1 cellular context compared by ENCODE assay signal in genomic region chr7:44847509-44847919, GRCh38.
TF ChIP-seq lines count a peak whose summit lies in the region.

No MANE protein-coding gene starts in this region.

TF ChIP-seq in K562, 482 proteins besides CTCF, POLR2A, EP300 and RAD21 (continued from another document and continues in another):
- no peak for TF ChIP-seq RBM17 (IDR thresholded peaks at IDR 0.05; ENCODE audit: borderline replicate concordance, low read depth, low read length)
- no peak for TF ChIP-seq RERE (CRISPR knock-in tag; IDR thresholded peaks at IDR 0.05; ENCODE audit: borderline replicate concordance)
- TF ChIP-seq TCFL5 (CRISPR knock-in tag; conservative IDR thresholded peaks at IDR 0.05), result no peak
- no peak for TF ChIP-seq NFATC3 (IDR thresholded peaks at IDR 0.05)
- no peak for TF ChIP-seq ZNF134 (CRISPR knock-in tag; conservative IDR thresholded peaks at IDR 0.05)
- 0 out of 2 replicates have a peak, but pooled peaks have one; percentile 25 for TF ChIP-seq MYC (IDR thresholded peaks at IDR 0.05; ENCODE audit: low read depth, low read length)
- no peak for TF ChIP-seq MYC (CRISPR knock-in tag; IDR thresholded peaks at IDR 0.05; ENCODE audit: borderline replicate concordance, low read depth)
- no peak for TF ChIP-seq NR2C2 (CRISPR knock-in tag; IDR thresholded peaks at IDR 0.05)
- 0 out of 2 replicates have a peak, but pooled peaks have one; percentile 23 for TF ChIP-seq NR2C2 (tag; IDR thresholded peaks at IDR 0.05)
- no peak for TF ChIP-seq KLF13 (tag; IDR thresholded peaks at IDR 0.05; ENCODE audit: borderline replicate concordance, low read depth)
- TF ChIP-seq SAFB2 (IDR thresholded peaks at IDR 0.05; ENCODE audit: borderline replicate concordance, low read depth, low read length, severe bottlenecking), result no peak
- TF ChIP-seq SRSF1 (IDR thresholded peaks at IDR 0.05; ENCODE audit: low read depth, low read length), result no peak
- TF ChIP-seq SIRT6 (IDR thresholded peaks at IDR 0.05; ENCODE audit: low read depth, low read length), result no peak
- TF ChIP-seq KHSRP (IDR thresholded peaks at IDR 0.05), result peak; percentile 48; the same call in 1 of the 2 replicates
- TF ChIP-seq RBFOX2 (IDR thresholded peaks at IDR 0.05; ENCODE audit: low read depth, low read length), result no peak
- no peak for TF ChIP-seq SRF (CRISPR knock-in tag; IDR thresholded peaks at IDR 0.05)
- TF ChIP-seq CEBPG (CRISPR knock-in tag; IDR thresholded peaks at IDR 0.05), result peak; percentile 89
- peak; percentile 96 to 97 for TF ChIP-seq CEBPG (tag; conservative IDR thresholded peaks at IDR 0.05 in 1 of 2, IDR thresholded peaks at IDR 0.05 in 1 of 2)
- no peak for TF ChIP-seq MECOM (CRISPR knock-in tag; IDR thresholded peaks at IDR 0.05)
- 0 out of 2 replicates have a peak, but pooled peaks have one; percentile 36 for TF ChIP-seq TCF7 (IDR thresholded peaks at IDR 0.05; ENCODE audit: borderline replicate concordance)
- TF ChIP-seq EZH2 (IDR thresholded peaks at IDR 0.05; ENCODE audit: borderline replicate concordance, low read depth, low read length), result no peak
- TF ChIP-seq EHMT2 (IDR thresholded peaks at IDR 0.05), result no peak
- peak; percentile 67 for TF ChIP-seq SUPT5H (IDR thresholded peaks at IDR 0.05)
- TF ChIP-seq XRCC4 (IDR thresholded peaks at IDR 0.05; ENCODE audit: extremely low read depth, insufficient read depth, insufficient read length), result no peak
- peak; percentile 51; the same call in 1 of the 2 replicates for TF ChIP-seq L3MBTL2 (IDR thresholded peaks at IDR 0.05)
- TF ChIP-seq ZEB2 (IDR thresholded peaks at IDR 0.05), result no peak; the same call in none of the 2 replicates
- TF ChIP-seq FOXA3 (CRISPR knock-in tag; conservative IDR thresholded peaks at IDR 0.05 in 1 of 2, IDR thresholded peaks at IDR 0.05 in 1 of 2), result peak; percentile 6 to 72; a peak in 1 of 4 replicates
- TF ChIP-seq ELF2 (CRISPR knock-in tag; IDR thresholded peaks at IDR 0.05), result no peak
- 0 out of 2 replicates have a peak, but pooled peaks have one; percentile 48 for TF ChIP-seq ZNF695 (CRISPR knock-in tag; IDR thresholded peaks at IDR 0.05)
- TF ChIP-seq COPS2 (conservative IDR thresholded peaks at IDR 0.05), result no peak
- peak; percentile 56; the same call in 1 of the 2 replicates for TF ChIP-seq MYNN (IDR thresholded peaks at IDR 0.05)
- TF ChIP-seq MYNN (CRISPR knock-in tag; IDR thresholded peaks at IDR 0.05), result no peak
- TF ChIP-seq DPF2 (IDR thresholded peaks at IDR 0.05), result peak; percentile 93
- peak; percentile 59; the same call in 1 of the 2 replicates for TF ChIP-seq ZNF175 (CRISPR knock-in tag; IDR thresholded peaks at IDR 0.05; ENCODE audit: low read depth)
- TF ChIP-seq RNF219 (CRISPR knock-in tag; IDR thresholded peaks at IDR 0.05), result no peak
- TF ChIP-seq ZNF407 (IDR thresholded peaks at IDR 0.05; ENCODE audit: low read depth), result no peak
- TF ChIP-seq BCLAF1 (IDR thresholded peaks at IDR 0.05; ENCODE audit: borderline replicate concordance in 1 of 2, control insufficient read depth in 1 of 2, low read depth in 2 of 2, low read length in 1 of 2), result peak in 1 of 2 experiments; percentile 48; a peak in 1 of 4 replicates
- TF ChIP-seq E2F5 (CRISPR knock-in tag; IDR thresholded peaks at IDR 0.05), result no peak; the same call in 1 of the 2 replicates
- 0 out of 2 replicates have a peak, but pooled peaks have one; percentile 68 for TF ChIP-seq ZNF12 (CRISPR knock-in tag; IDR thresholded peaks at IDR 0.05)
- TF ChIP-seq NKRF (IDR thresholded peaks at IDR 0.05; ENCODE audit: borderline replicate concordance), result peak; percentile 43; the same call in 1 of the 2 replicates
- peak; percentile 75 to 77 for TF ChIP-seq TRIM24 (IDR thresholded peaks at IDR 0.05)
- TF ChIP-seq FOXK2 (conservative IDR thresholded peaks at IDR 0.05 in 1 of 2, IDR thresholded peaks at IDR 0.05 in 1 of 2; ENCODE audit: low read depth in 2 of 2), result peak; percentile 49 to 70
- TF ChIP-seq ZC3H4 (CRISPR knock-in tag; IDR thresholded peaks at IDR 0.05; ENCODE audit: borderline replicate concordance), result no peak; the same call in 1 of the 2 replicates
